16 cellular contexts compared by ENCODE assay signal in genomic region chr1:77504986-77505385, GRCh38.
DNase-seq lines count a peak whose midpoint lies in the region; ATAC-seq, FAIRE-seq and TF ChIP-seq lines count a peak whose summit lies in the region.
"Had no signal": no experiment of that assay in that cellular context is flagged by ENCODE, and none has a peak within 500 bp of the region (broad histone marks: within the 10 kb centered on the region; RNA-seq: fewer than 3 reads in every experiment).

No MANE protein-coding gene starts in this region.

- FAIRE-seq in GM12891 (lab: Jason Lieb, UNC): peak; percentile 31

- no peak for DNase-seq in GM12891 (ENCODE audit: insufficient read length, low spot score)
- peak; percentile 79 for DNase-seq in SIG-M5 treated with dmso at 0.1 percent for 504 hours (lab: John Stamatoyannopoulos, UW; ENCODE audit: unreplicated experiment)
- DNase-seq in lung microvascular endothelial cell (ENCODE audit: low read depth in 2 of 2): peak; percentile 94
- DNase-seq in activated CD8-positive, alpha-beta memory T cell treated with anti-CD3 and anti-CD28 coated beads, Interleukin-2, amount 50 U/mL, for 4 hours: no peak
- no peak for DNase-seq in NCI-H345 (lab: John Stamatoyannopoulos, UW)
- no peak for DNase-seq in hippocampal formation (lab: John Stamatoyannopoulos, UW)
- DNase-seq: activated CD4-positive, alpha-beta T cell treated with anti-CD3 and anti-CD28 coated beads for 48 hours; activated gamma-delta T cell; immature natural killer cell; NCI-H1105; NCI-H524 treated with DMSO at 0.1 percent for 48 hours; stimulated activated CD4-positive, alpha-beta T cell treated with anti-CD3 and anti-CD28 coated beads, Interleukin-12 subunit alpha, Interleukin-12 subunit beta, amount 100 ng/mL, for 4 hours; stimulated activated CD8-positive, alpha-beta memory T cell treated with anti-CD3 and anti-CD28 coated beads, Interleukin-4, amount 100 ng/mL, for 48 hours had no signal

- no peak for TF ChIP-seq POLR2A in GM12891 (IDR thresholded peaks at IDR 0.05; ENCODE audit: low read depth, low read length)

- ATAC-seq in HG02885 (IDR thresholded peaks at IDR 0.05; ENCODE audit: poor library complexity, unreplicated experiment): peak; percentile 79
- ATAC-seq in HG03095 (IDR thresholded peaks at IDR 0.05; ENCODE audit: unreplicated experiment): no peak
- ATAC-seq: naive thymus-derived CD4-positive, alpha-beta T cell had no signal

TF ChIP-seq in GM12891, 5 proteins besides CTCF, POLR2A, EP300 and RAD21:
- TF ChIP-seq TAF1 (IDR thresholded peaks at IDR 0.05; ENCODE audit: low read depth, low read length) (no peak), SPI1 (IDR thresholded peaks at IDR 0.05; ENCODE audit: low read depth, low read length) (peak; percentile 90), PAX5 (IDR thresholded peaks at IDR 0.05; ENCODE audit: insufficient read depth, low read length, severe bottlenecking) (no peak), POU2F2 (IDR thresholded peaks at IDR 0.05; ENCODE audit: low read depth, low read length) (no peak)

Comparison
In these comparisons a context has a peak if more than half of its experiments do, and no peak if none do; other contexts are left out.
1. DNase-seq: peak in SIG-M5 treated with dmso at 0.1 percent for 504 hours (single experiment) and lung microvascular endothelial cell (2 of 2); none in GM12891 (single experiment), activated CD8-positive, alpha-beta memory T cell treated with anti-CD3 and anti-CD28 coated beads, Interleukin-2, amount 50 U/mL, for 4 hours (single experiment), NCI-H345 (single experiment) and hippocampal formation (0 of 2).